Comparison of ENCODE assay signal across 19 cellular contexts in genomic region chr17:31534223-31534888, GRCh38.
A peak's percentile ranks its signal among the peaks of the same experiment; 100 is the strongest.
DNase-seq lines count a peak whose midpoint lies in the region; ATAC-seq and TF ChIP-seq lines count a peak whose summit lies in the region.
"Had no signal": no experiment of that assay in that cellular context is flagged by ENCODE, and none has a peak within 500 bp of the region (broad histone marks: within the 10 kb centered on the region; RNA-seq: fewer than 3 reads in every experiment).

No MANE protein-coding gene starts in this region.

- no peaks in the 10 kb centered on the region for H3K9me3 Mint-ChIP-seq in activated T-cell treated with anti-CD3 and anti-CD28 coated beads, Interleukin-2, amount 50 U/mL, for 24 hours
- H3K9me3 Mint-ChIP-seq in activated T-cell treated with anti-CD3 and anti-CD28 coated beads, Interleukin-2, amount 50 U/mL, for 4 hours = no peaks in the 10 kb centered on the region
- no peaks in the 10 kb centered on the region for H3K9me3 Mint-ChIP-seq in activated naive CD4-positive, alpha-beta T cell treated with anti-CD3 and anti-CD28 coated beads, Interleukin-2, amount 10 ng/mL, durations not matched to agents 7 days and 5 days
- H3K9me3 Mint-ChIP-seq: type B pancreatic cell had no signal

- CTCF ChIA-PET in activated naive CD4-positive, alpha-beta T cell treated with anti-CD3 and anti-CD28 coated beads, Interleukin-2, amount 10 ng/mL, durations not matched to agents 7 days and 5 days (lab: Charles Lee) = interaction anchor here (1.0 to 3.6 kb wide), 5 partner anchors 9 to 307 kb away, joined by 3 to 33 read pairs (median 5); no protein-coding TSS in a partner anchor

- H3K27me3 ChIP-seq in foreskin keratinocyte = no peaks in the 10 kb centered on the region
- no peaks in the 10 kb centered on the region for H3K27me3 ChIP-seq in spleen (replicated peaks in 1 of 7)
- H3K27me3 ChIP-seq: body of pancreas, dorsolateral prefrontal cortex had no signal

- H3K36me3 ChIP-seq in spleen = peaks cover 0 to 43% (median 33%) of the 10 kb centered on the region in 6 donors

- TF ChIP-seq POLR2A in spleen (IDR thresholded peaks at IDR 0.05) = no peak

- no peak overlapping the region for H3K4me3 Mint-ChIP-seq in activated T-cell treated with anti-CD3 and anti-CD28 coated beads, Interleukin-2, amount 50 U/mL, for 24 hours
- H3K4me3 Mint-ChIP-seq in activated T-cell treated with anti-CD3 and anti-CD28 coated beads, Interleukin-2, amount 50 U/mL, for 4 hours = no peak overlapping the region
- no peak overlapping the region for H3K4me3 Mint-ChIP-seq in T-helper 17 cell
- no peak overlapping the region for H3K4me3 Mint-ChIP-seq in activated naive CD4-positive, alpha-beta T cell treated with anti-CD3 and anti-CD28 coated beads, Interleukin-2, amount 10 ng/mL, durations not matched to agents 7 days and 5 days
- H3K4me3 Mint-ChIP-seq: CD4-positive, alpha-beta memory T cell; type B pancreatic cell had no signal

- H3K4me3 ChIP-seq in spleen = no peak overlapping the region
- H3K4me3 ChIP-seq: body of pancreas, dorsolateral prefrontal cortex had no signal

- H3K4me1 ChIP-seq in foreskin keratinocyte (peaks cover 15% of the 10 kb centered on the region), spleen (peaks cover 5 to 64% (median 48%) of the 10 kb centered on the region in 6 donors)

- no peaks in the 10 kb centered on the region for H3K27me3 Mint-ChIP-seq in activated T-cell treated with anti-CD3 and anti-CD28 coated beads, Interleukin-2, amount 50 U/mL, for 24 hours
- no peaks in the 10 kb centered on the region for H3K27me3 Mint-ChIP-seq in activated T-cell treated with anti-CD3 and anti-CD28 coated beads, Interleukin-2, amount 50 U/mL, for 4 hours (ENCODE audit: low read depth)
- H3K27me3 Mint-ChIP-seq in T-helper 17 cell = no peaks in the 10 kb centered on the region
- H3K27me3 Mint-ChIP-seq in activated naive CD4-positive, alpha-beta T cell treated with anti-CD3 and anti-CD28 coated beads, Interleukin-2, amount 10 ng/mL, durations not matched to agents 7 days and 5 days = no peaks in the 10 kb centered on the region
- H3K27me3 Mint-ChIP-seq: CD4-positive, alpha-beta memory T cell; type B pancreatic cell had no signal

- H3K36me3 Mint-ChIP-seq in activated T-cell treated with anti-CD3 and anti-CD28 coated beads, Interleukin-2, amount 50 U/mL, for 24 hours (ENCODE audit: low read depth) = peaks cover 43% of the 10 kb centered on the region
- peaks cover 9% of the 10 kb centered on the region for H3K36me3 Mint-ChIP-seq in activated T-cell treated with anti-CD3 and anti-CD28 coated beads, Interleukin-2, amount 50 U/mL, for 4 hours (ENCODE audit: insufficient read depth)
- peaks cover 2% of the 10 kb centered on the region for H3K36me3 Mint-ChIP-seq in T-helper 17 cell (ENCODE audit: low read depth)
- peaks cover 17% of the 10 kb centered on the region for H3K36me3 Mint-ChIP-seq in activated naive CD4-positive, alpha-beta T cell treated with anti-CD3 and anti-CD28 coated beads, Interleukin-2, amount 10 ng/mL, durations not matched to agents 7 days and 5 days
- H3K36me3 Mint-ChIP-seq: type B pancreatic cell had no signal

- no peak for TF ChIP-seq CTCF in foreskin keratinocyte (conservative IDR thresholded peaks at IDR 0.05)
- no peak for TF ChIP-seq CTCF in spleen (IDR thresholded peaks at IDR 0.05 in 8 of 11, conservative IDR thresholded peaks at IDR 0.05 in 3 of 11)

- H3K9me3 ChIP-seq in T-helper 17 cell (ENCODE audit: control insufficient read depth, low read length, poor library complexity, severe bottlenecking) (no peaks in the 10 kb centered on the region), spleen (no peaks in the 10 kb centered on the region)
- H3K9me3 ChIP-seq: body of pancreas had no signal

- intact Hi-C loops in spleen (cut with DNase I; ENCODE audit: low total_unique reads) = no loop called here

- ATAC-seq in activated T-cell treated with anti-CD3 and anti-CD28 coated beads, Interleukin-2, amount 50 U/mL, for 4 hours = no peak
- no peak for ATAC-seq in T-helper 17 cell
- peak; percentile 53 for ATAC-seq in foreskin keratinocyte
- no peak for ATAC-seq in GM18868 (IDR thresholded peaks at IDR 0.05; ENCODE audit: unreplicated experiment)
- ATAC-seq: body of pancreas had no signal

- peak overlapping the region; percentile 74 for H3K27ac ChIP-seq in foreskin keratinocyte
- H3K27ac ChIP-seq in spleen = peak overlapping the region in 3 of 8 donors; percentile 70 to 82 (median 79)
- H3K27ac ChIP-seq: body of pancreas, HL-60 had no signal

- H3K4me1 Mint-ChIP-seq in activated T-cell treated with anti-CD3 and anti-CD28 coated beads, Interleukin-2, amount 50 U/mL, for 24 hours (ENCODE audit: low read depth) = peaks cover 22% of the 10 kb centered on the region
- peaks cover 12% of the 10 kb centered on the region for H3K4me1 Mint-ChIP-seq in activated T-cell treated with anti-CD3 and anti-CD28 coated beads, Interleukin-2, amount 50 U/mL, for 4 hours (ENCODE audit: low read depth)
- peaks cover 14% of the 10 kb centered on the region for H3K4me1 Mint-ChIP-seq in T-helper 17 cell
- H3K4me1 Mint-ChIP-seq in activated naive CD4-positive, alpha-beta T cell treated with anti-CD3 and anti-CD28 coated beads, Interleukin-2, amount 10 ng/mL, durations not matched to agents 7 days and 5 days = peaks cover 6% of the 10 kb centered on the region

- peak overlapping the region; percentile 11 for H3K27ac Mint-ChIP-seq in activated T-cell treated with anti-CD3 and anti-CD28 coated beads, Interleukin-2, amount 50 U/mL, for 24 hours
- H3K27ac Mint-ChIP-seq in T-helper 17 cell = peak overlapping the region; percentile 24
- H3K27ac Mint-ChIP-seq in activated naive CD4-positive, alpha-beta T cell treated with anti-CD3 and anti-CD28 coated beads, Interleukin-2, amount 10 ng/mL, durations not matched to agents 7 days and 5 days = no peak overlapping the region

- 84 to 89% (median 88%) methylated on average over 10 of the region's 10 CpGs for WGBS in spleen, 5 donors

- no peak for DNase-seq in activated T-cell treated with anti-CD3 and anti-CD28 coated beads, Interleukin-2, amount 50 U/mL, for 24 hours
- no peak for DNase-seq in activated T-cell treated with anti-CD3 and anti-CD28 coated beads, Interleukin-2, amount 50 U/mL, for 4 hours
- DNase-seq in T-helper 17 cell (no peak), foreskin keratinocyte (peak; percentile 71 to 83), spleen (peak; percentile 11), SW 1271 (lab: John Stamatoyannopoulos, UW) (no peak)
- DNase-seq in activated naive CD4-positive, alpha-beta T cell treated with anti-CD3 and anti-CD28 coated beads, Interleukin-2, amount 10 ng/mL, durations not matched to agents 7 days and 5 days = no peak
- DNase-seq: activated CD8-positive, alpha-beta memory T cell treated with anti-CD3 and anti-CD28 coated beads, Interleukin-2, amount 50 U/mL, for 48 hours; CD4-positive, alpha-beta memory T cell; KG1; left ventricle myocardium superior; NCI-H1436 treated with DMSO at 0.1 percent for 48 hours; NCI-H446; SIG-M5 had no signal

Comparison
In these comparisons a context has a peak if more than half of its experiments do, and no peak if none do; other contexts are left out.
1. DNase-seq: peak in foreskin keratinocyte (2 of 2) and spleen (single experiment); none in activated T-cell treated with anti-CD3 and anti-CD28 coated beads, Interleukin-2, amount 50 U/mL, for 24 hours (single experiment), activated T-cell treated with anti-CD3 and anti-CD28 coated beads, Interleukin-2, amount 50 U/mL, for 4 hours (single experiment), T-helper 17 cell (0 of 3), activated naive CD4-positive, alpha-beta T cell treated with anti-CD3 and anti-CD28 coated beads, Interleukin-2, amount 10 ng/mL, durations not matched to agents 7 days and 5 days (single experiment) and SW 1271 (0 of 2).